In the genomic region with DNA sequence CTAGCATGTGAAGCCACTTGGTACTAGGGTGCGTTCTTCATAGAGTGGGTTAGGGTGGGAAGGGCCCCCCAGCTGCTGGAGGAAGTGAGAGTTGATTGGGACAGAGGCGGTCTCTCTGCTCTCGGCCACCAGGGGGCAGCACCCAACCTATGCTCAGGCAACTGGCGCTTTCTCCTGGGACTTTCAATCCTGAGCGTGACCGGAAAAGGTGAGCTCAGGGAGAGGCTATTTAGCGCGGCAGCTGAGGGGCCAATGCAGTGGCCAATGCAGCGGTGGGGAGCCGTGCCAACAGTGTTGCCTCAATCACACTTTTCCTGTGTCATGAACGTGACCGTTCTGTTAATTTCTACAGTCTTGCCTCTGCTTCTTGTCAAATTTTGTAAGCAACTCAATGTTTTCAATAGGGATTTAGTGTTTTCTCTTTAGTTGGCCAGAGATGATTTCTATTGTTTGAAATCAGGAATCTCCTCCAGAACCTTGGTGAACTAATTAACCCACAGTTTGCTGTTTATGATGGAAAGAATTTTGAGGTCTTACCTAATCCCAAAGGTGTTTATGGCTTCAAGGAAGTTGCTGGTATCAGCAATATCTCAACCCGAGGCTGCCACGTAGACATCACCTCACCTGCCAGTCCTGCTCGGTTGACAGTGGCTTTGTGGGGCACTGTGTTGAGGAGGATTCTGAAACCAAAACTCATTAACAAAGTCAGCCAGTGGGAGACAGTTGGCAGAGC, we compare ENCODE assay signal across 8 cellular contexts.
DNase-seq lines count a peak whose midpoint lies in the region; ATAC-seq and TF ChIP-seq lines count a peak whose summit lies in the region.

No MANE protein-coding gene starts in this region.

- no peaks in the 10 kb centered on the region for H3K9me3 ChIP-seq in liver (ENCODE audit: control insufficient read depth in 4 of 4, low read length in 3 of 4)

- H3K9ac ChIP-seq in liver (ENCODE audit: low read depth in 1 of 2, low read length in 2 of 2): peak overlapping the region in 1 of 2 donors; percentile 25

- DNase-seq in GM10248 (ENCODE audit: extremely low spot score): peak; percentile 82
- DNase-seq in HFF-Myc (ENCODE audit: extremely low read depth, low read depth): no peak
- peak; percentile 52 for DNase-seq in NCI-H146 treated with DMSO at 0.1 percent for 48 hours (lab: John Stamatoyannopoulos, UW; ENCODE audit: unreplicated experiment)
- DNase-seq in activated CD4-positive, alpha-beta T cell treated with anti-CD3 and anti-CD28 coated beads for 4 hours: peak; percentile 21 to 41
- DNase-seq in coronary artery (ENCODE audit: low spot score): peak; percentile 85
- DNase-seq in stimulated activated CD4-positive, alpha-beta T cell treated with anti-CD3 and anti-CD28 coated beads, Interleukin-4, amount 100 ng/mL, for 24 hours: peak; percentile 56

- H3K27ac ChIP-seq in coronary artery (no peak overlapping the region), liver (ENCODE audit: low read depth in 1 of 2, low read length in 2 of 2) (no peak overlapping the region)

- no peak for ATAC-seq in GM18858 (IDR thresholded peaks at IDR 0.05; ENCODE audit: unreplicated experiment)

- H3K4me1 ChIP-seq in liver (ENCODE audit: control insufficient read depth in 4 of 4, insufficient read depth in 4 of 4, low read length in 3 of 4): no peaks in the 10 kb centered on the region

- POLR2A ChIA-PET in GM10248 (lab: Yijun Ruan, JAX): no interaction called here

- peak; percentile 79 for TF ChIP-seq CTCF in GM10248 (IDR thresholded peaks at IDR 0.05; ENCODE audit: control extremely low read depth, extremely low read depth, low read depth, missing control alignments)
- peak; percentile 92 for TF ChIP-seq CTCF in HFF-Myc (IDR thresholded peaks at IDR 0.05; ENCODE audit: low read depth, low read length, missing control alignments)
- peak; percentile 84 for TF ChIP-seq CTCF in coronary artery (IDR thresholded peaks at IDR 0.05)
- peak; percentile 83 for TF ChIP-seq CTCF in liver (IDR thresholded peaks at IDR 0.05; ENCODE audit: low read depth, low read length, missing input control)

- H3K36me3 ChIP-seq in liver (ENCODE audit: control insufficient read depth in 4 of 4, insufficient read depth in 3 of 4, low read depth in 1 of 4, low read length in 3 of 4): no peaks in the 10 kb centered on the region

- H3K4me3 ChIP-seq in HFF-Myc (replicated peaks; ENCODE audit: low read depth, low read length): no peak overlapping the region
- H3K4me3 ChIP-seq in coronary artery: peak overlapping the region; percentile 46
- no peak overlapping the region for H3K4me3 ChIP-seq in liver (ENCODE audit: low read depth in 1 of 3, low read length in 3 of 3)

- WGBS in liver: 22% methylated on average over 15 of the region's 15 CpGs

- no peaks in the 10 kb centered on the region for H3K27me3 ChIP-seq in liver (ENCODE audit: control insufficient read depth in 4 of 4, insufficient read depth in 4 of 4, low read length in 3 of 4)

- CTCF ChIA-PET in GM10248 (lab: Yijun Ruan, JAX): interaction anchor here (0.6 to 4.2 kb wide), 41 partner anchors 9 to 1016 kb away, joined by 3 to 34 read pairs (median 5); no protein-coding TSS in a partner anchor

- TF ChIP-seq RAD21 in liver (IDR thresholded peaks at IDR 0.05): peak; percentile 82 to 93

TF ChIP-seq in liver, 16 proteins besides CTCF, POLR2A, EP300 and RAD21:
- TF ChIP-seq, protein P1, sequence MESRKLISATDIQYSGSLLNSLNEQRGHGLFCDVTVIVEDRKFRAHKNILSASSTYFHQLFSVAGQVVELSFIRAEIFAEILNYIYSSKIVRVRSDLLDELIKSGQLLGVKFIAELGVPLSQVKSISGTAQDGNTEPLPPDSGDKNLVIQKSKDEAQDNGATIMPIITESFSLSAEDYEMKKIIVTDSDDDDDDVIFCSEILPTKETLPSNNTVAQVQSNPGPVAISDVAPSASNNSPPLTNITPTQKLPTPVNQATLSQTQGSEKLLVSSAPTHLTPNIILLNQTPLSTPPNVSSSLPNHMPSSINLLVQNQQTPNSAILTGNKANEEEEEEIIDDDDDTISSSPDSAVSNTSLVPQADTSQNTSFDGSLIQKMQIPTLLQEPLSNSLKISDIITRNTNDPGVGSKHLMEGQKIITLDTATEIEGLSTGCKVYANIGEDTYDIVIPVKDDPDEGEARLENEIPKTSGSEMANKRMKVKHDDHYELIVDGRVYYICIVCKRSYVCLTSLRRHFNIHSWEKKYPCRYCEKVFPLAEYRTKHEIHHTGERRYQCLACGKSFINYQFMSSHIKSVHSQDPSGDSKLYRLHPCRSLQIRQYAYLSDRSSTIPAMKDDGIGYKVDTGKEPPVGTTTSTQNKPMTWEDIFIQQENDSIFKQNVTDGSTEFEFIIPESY (IDR thresholded peaks at IDR 0.05): no peak
- TF ChIP-seq YY1 (IDR thresholded peaks at IDR 0.05) (no peak), SP1 (IDR thresholded peaks at IDR 0.05) (peak; percentile 20), RXRA (IDR thresholded peaks at IDR 0.05) (peak in 1 of 2 donors; percentile 43), TAF1 (conservative IDR thresholded peaks at IDR 0.05) (no peak), NR2F2 (IDR thresholded peaks at IDR 0.05) (no peak), GABPA (IDR thresholded peaks at IDR 0.05 in 1 of 2, conservative IDR thresholded peaks at IDR 0.05 in 1 of 2) (peak in 1 of 2 donors; percentile 57)
